13 cellular contexts compared by ENCODE assay signal in genomic region chr2:159828736-159829135, GRCh38.
"Had no signal": no experiment of that assay in that cellular context is flagged by ENCODE, and none has a peak within 500 bp of the region (broad histone marks: within the 10 kb centered on the region; RNA-seq: fewer than 3 reads in every experiment).

No MANE protein-coding gene starts in this region.

- H3K27me3 Mint-ChIP-seq: naive thymus-derived CD8-positive, alpha-beta T cell; stimulated activated naive B cell treated with anti-CD40 and anti-IgM and Interleukin-4, amounts not matched to agents 10 μg/mL and 1 μg/mL and 100 μg/mL, for 72 hours had no signal

- ATAC-seq: heart left ventricle; mucosa of descending colon; naive thymus-derived CD8-positive, alpha-beta T cell; sciatic nerve; stimulated activated naive B cell treated with anti-CD40 and anti-IgM and Interleukin-4, amounts not matched to agents 10 μg/mL and 1 μg/mL and 100 μg/mL, for 72 hours had no signal

- H3K9me3 Mint-ChIP-seq: stimulated activated naive B cell treated with anti-CD40 and anti-IgM and Interleukin-4, amounts not matched to agents 10 μg/mL and 1 μg/mL and 100 μg/mL, for 72 hours had no signal

- H3K4me3 Mint-ChIP-seq: naive thymus-derived CD8-positive, alpha-beta T cell; stimulated activated naive B cell treated with anti-CD40 and anti-IgM and Interleukin-4, amounts not matched to agents 10 μg/mL and 1 μg/mL and 100 μg/mL, for 72 hours had no signal

- H3K27ac Mint-ChIP-seq: stimulated activated naive B cell treated with anti-CD40 and anti-IgM and Interleukin-4, amounts not matched to agents 10 μg/mL and 1 μg/mL and 100 μg/mL, for 72 hours had no signal

- DNase-seq: dorsolateral prefrontal cortex; effector CD8-positive, alpha-beta T cell; heart left ventricle; hippocampal formation; kidney glomerular epithelial cell; mucosa of descending colon; naive thymus-derived CD8-positive, alpha-beta T cell; posterior cingulate gyrus; stimulated activated CD4-positive, alpha-beta T cell treated with anti-CD3 and anti-CD28 coated beads, Interleukin-2, amount 100 ng/mL, for 24 hours; stimulated activated CD4-positive, alpha-beta T cell treated with anti-CD3 and anti-CD28 coated beads, Interleukin-4, amount 100 ng/mL, for 4 hours; stimulated activated naive B cell treated with anti-CD40 and anti-IgM and Interleukin-4, amounts not matched to agents 10 μg/mL and 1 μg/mL and 100 μg/mL, for 72 hours; trophoblast cell had no signal
